In genomic region chr6:5619249-5619648, GRCh38 we compare ENCODE assay signal across 12 cellular contexts.
DNase-seq lines count a peak whose midpoint lies in the region; ATAC-seq and TF ChIP-seq lines count a peak whose summit lies in the region.
"Had no signal": no experiment of that assay in that cellular context is flagged by ENCODE, and none has a peak within 500 bp of the region (broad histone marks: within the 10 kb centered on the region; RNA-seq: fewer than 3 reads in every experiment).

No MANE protein-coding gene starts in this region.

- no peak overlapping the region for H3K23ac ChIP-seq in neuronal stem cell (ENCODE audit: low read depth, low read length, poor library complexity)

- no peak overlapping the region for H4K91ac ChIP-seq in neuronal stem cell (ENCODE audit: low read depth, low read length, poor library complexity)

- peaks cover 18% of the 10 kb centered on the region for H3K4me1 Mint-ChIP-seq in activated B cell treated with CpG ODN at 0.5 μM for 24 hours
- H3K4me1 Mint-ChIP-seq: nephron had no signal

- H3K27me3 Mint-ChIP-seq in activated B cell treated with CpG ODN at 0.5 μM for 24 hours = no peaks in the 10 kb centered on the region

- peak overlapping the region; percentile 9 for H3K4me3 Mint-ChIP-seq in activated B cell treated with CpG ODN at 0.5 μM for 24 hours
- H3K4me3 Mint-ChIP-seq: nephron had no signal

- POLR2A ChIA-PET in activated B cell treated with CpG ODN at 0.5 μM for 24 hours (lab: Charles Lee) = no interaction called here

- H3K27ac Mint-ChIP-seq in activated B cell treated with CpG ODN at 0.5 μM for 24 hours = peak overlapping the region; percentile 68
- H3K27ac Mint-ChIP-seq: nephron had no signal

- H2AK5ac ChIP-seq in neuronal stem cell (ENCODE audit: low read depth, low read length) = no peak overlapping the region

- peak overlapping the region; percentile 52 for H3K18ac ChIP-seq in neuronal stem cell (ENCODE audit: low read length)

- H3K14ac ChIP-seq in neuronal stem cell (ENCODE audit: low read length) = peak overlapping the region; percentile 39

- no peak overlapping the region for H2BK15ac ChIP-seq in neuronal stem cell (ENCODE audit: low read length)

- H3K79me1 ChIP-seq in neuronal stem cell (ENCODE audit: low read depth, low read length) = no peaks in the 10 kb centered on the region

- no peak overlapping the region for H3K4me2 ChIP-seq in neuronal stem cell (ENCODE audit: insufficient read depth, low read length, poor library complexity, severe bottlenecking)

- no peak overlapping the region for H4K8ac ChIP-seq in neuronal stem cell (ENCODE audit: low read depth, low read length)

- TF ChIP-seq CTCF in activated B cell treated with CpG ODN at 0.5 μM for 24 hours (IDR thresholded peaks at IDR 0.05) (no peak), ascending aorta (IDR thresholded peaks at IDR 0.05) (no peak)

- H3K9me3 ChIP-seq in neuronal stem cell (replicated peaks in 1 of 2; ENCODE audit: control insufficient read depth in 2 of 2, insufficient read depth in 1 of 2, low read depth in 1 of 2, low read length in 2 of 2) (no peaks in the 10 kb centered on the region), ascending aorta (no peaks in the 10 kb centered on the region)
- H3K9me3 ChIP-seq: SJCRH30 had no signal

- H2BK12ac ChIP-seq in neuronal stem cell (ENCODE audit: low read length) = no peak overlapping the region

- H3K36me3 Mint-ChIP-seq in activated B cell treated with CpG ODN at 0.5 μM for 24 hours (ENCODE audit: low read depth) = peaks cover 29% of the 10 kb centered on the region

- WGBS in neuronal stem cell (ENCODE audit: extremely low coverage in 2 of 2, insufficient read length in 2 of 2, insufficient replicate concordance in 1 of 2), 2 donors = no CpG with 5 or more reads among the region's 3 CpGs

- H3K27me3 ChIP-seq in neuronal stem cell (ENCODE audit: control insufficient read depth in 3 of 3, insufficient read depth in 3 of 3, low read depth in 1 of 3, low read length in 3 of 3) (no peaks in the 10 kb centered on the region), ascending aorta (no peaks in the 10 kb centered on the region)
- H3K27me3 ChIP-seq: brain microvascular endothelial cell, SJCRH30 had no signal

- H3K9ac ChIP-seq in neuronal stem cell (ENCODE audit: low read depth, low read length, poor library complexity) = no peak overlapping the region

- H2BK5ac ChIP-seq in neuronal stem cell (ENCODE audit: low read length) = no peak overlapping the region

- no peak overlapping the region for H2BK120ac ChIP-seq in neuronal stem cell (ENCODE audit: low read depth, low read length)

- no peak overlapping the region for H3K27ac ChIP-seq in neuronal stem cell (replicated peaks; ENCODE audit: low read length)
- H3K27ac ChIP-seq in ascending aorta = no peak overlapping the region
- H3K27ac ChIP-seq: brain microvascular endothelial cell, SJCRH30 had no signal

- H3K4me1 ChIP-seq in neuronal stem cell (ENCODE audit: control insufficient read depth in 2 of 2, insufficient read depth in 1 of 2, low read depth in 1 of 2, low read length in 2 of 2) (peaks cover 0 to 1% of the 10 kb centered on the region in 2 donors), ascending aorta (no peaks in the 10 kb centered on the region)
- H3K4me1 ChIP-seq: SJCRH30 had no signal

- H3K4me3 ChIP-seq in neuronal stem cell (ENCODE audit: low read length in 2 of 2) (no peak overlapping the region), ascending aorta (no peak overlapping the region)
- H3K4me3 ChIP-seq: SJCRH30 had no signal

- intact Hi-C loops in activated B cell treated with CpG ODN at 0.5 μM for 24 hours (cut with micrococcal nuclease) (no loop called here), ascending aorta (cut with DNase I) (no loop called here)

- ATAC-seq in GM18511 (IDR thresholded peaks at IDR 0.05; ENCODE audit: unreplicated experiment) (peak; percentile 70), HG02798 (IDR thresholded peaks at IDR 0.05; ENCODE audit: poor library complexity, unreplicated experiment) (peak; percentile 46), activated B cell treated with CpG ODN at 0.5 μM for 24 hours (ENCODE audit: low read depth) (peak; percentile 83)

- CTCF ChIA-PET in activated B cell treated with CpG ODN at 0.5 μM for 24 hours (lab: Charles Lee) = no interaction called here

- H3K4ac ChIP-seq in neuronal stem cell (ENCODE audit: low read length) = no peak overlapping the region

- no peak overlapping the region for H2AFZ ChIP-seq in neuronal stem cell (ENCODE audit: low read length)

- DNase-seq in activated B cell treated with CpG ODN at 0.5 μM for 24 hours (no peak), neuronal stem cell (ENCODE audit: low spot score) (no peak), hepatic stellate cell (ENCODE audit: low spot score) (no peak), ascending aorta (ENCODE audit: low spot score in 2 of 2) (no peak), SHP77 treated with DMSO at 0.1 percent for 48 hours (lab: John Stamatoyannopoulos, UW) (no peak), iPS-NIHi11 (ENCODE audit: low spot score) (no peak)
- DNase-seq: brain microvascular endothelial cell, NCI-H1092 treated with DMSO at 0.1 percent for 48 hours, SJCRH30 had no signal

- H3K9me3 Mint-ChIP-seq in activated B cell treated with CpG ODN at 0.5 μM for 24 hours = peaks cover 4% of the 10 kb centered on the region
- H3K9me3 Mint-ChIP-seq: nephron had no signal

- H3K36me3 ChIP-seq in neuronal stem cell (replicated peaks in 1 of 2; ENCODE audit: control insufficient read depth in 2 of 2, insufficient read depth in 2 of 2, low read length in 2 of 2) (no peaks in the 10 kb centered on the region), ascending aorta (no peaks in the 10 kb centered on the region)
- H3K36me3 ChIP-seq: brain microvascular endothelial cell, SJCRH30 had no signal
